Comparison of ENCODE assay signal across 1 cellular context in the genomic region with DNA sequence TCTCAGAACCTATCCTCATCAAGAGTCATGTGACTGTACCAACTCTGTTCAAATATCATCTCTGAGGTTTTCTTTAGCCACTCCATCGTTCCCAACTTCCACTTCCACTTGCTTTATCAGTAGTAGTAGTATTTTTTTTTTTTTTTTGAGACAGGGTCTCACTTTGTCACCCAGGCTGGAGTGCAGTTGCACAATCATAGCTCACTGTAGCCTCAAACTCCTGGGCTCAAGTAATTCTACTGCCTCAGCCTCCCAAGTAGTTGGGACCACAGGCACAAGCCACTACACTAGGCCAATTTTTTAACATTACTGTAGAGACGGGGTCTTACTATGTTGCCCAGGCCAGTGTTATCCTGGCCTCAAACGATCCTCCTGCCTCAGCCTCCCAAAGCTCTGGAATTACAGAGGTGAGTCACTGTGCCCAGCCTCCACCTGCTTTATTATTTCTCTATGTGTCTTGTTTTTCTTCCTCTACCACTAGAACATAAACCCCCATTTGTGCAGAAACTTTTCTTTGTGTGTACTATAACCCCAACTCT.
TF ChIP-seq lines count a peak whose summit lies in the region.

No MANE protein-coding gene starts in this region.

TF ChIP-seq in K562, 482 proteins besides CTCF, POLR2A, EP300 and RAD21:
- TF ChIP-seq XRCC5 (IDR thresholded peaks at IDR 0.05; ENCODE audit: low read depth, low read length) (no peak), ZNF121 (CRISPR knock-in tag; conservative IDR thresholded peaks at IDR 0.05) (peak; percentile 95), KDM1A (IDR thresholded peaks at IDR 0.05) (peak in 1 of 2 experiments; percentile 48; a peak in 1 of 4 replicates), ZNF384 (IDR thresholded peaks at IDR 0.05; ENCODE audit: low read depth, low read length) (0 out of 2 replicates have a peak, but pooled peaks have one; percentile 45), RBM25 (IDR thresholded peaks at IDR 0.05; ENCODE audit: low read depth, low read length, severe bottlenecking) (peak; percentile 66), RBFOX2 (IDR thresholded peaks at IDR 0.05; ENCODE audit: low read depth, low read length) (0 out of 2 replicates have a peak, but pooled peaks have one; percentile 3), CEBPB (tag; IDR thresholded peaks at IDR 0.05) (peak; percentile 81)
- TF ChIP-seq, protein P1, sequence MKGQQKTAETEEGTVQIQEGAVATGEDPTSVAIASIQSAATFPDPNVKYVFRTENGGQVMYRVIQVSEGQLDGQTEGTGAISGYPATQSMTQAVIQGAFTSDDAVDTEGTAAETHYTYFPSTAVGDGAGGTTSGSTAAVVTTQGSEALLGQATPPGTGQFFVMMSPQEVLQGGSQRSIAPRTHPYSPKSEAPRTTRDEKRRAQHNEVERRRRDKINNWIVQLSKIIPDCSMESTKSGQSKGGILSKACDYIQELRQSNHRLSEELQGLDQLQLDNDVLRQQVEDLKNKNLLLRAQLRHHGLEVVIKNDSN (CRISPR knock-in tag; IDR thresholded peaks at IDR 0.05): peak; percentile 34; the same call in 1 of the 2 replicates
- TF ChIP-seq, protein P2, sequence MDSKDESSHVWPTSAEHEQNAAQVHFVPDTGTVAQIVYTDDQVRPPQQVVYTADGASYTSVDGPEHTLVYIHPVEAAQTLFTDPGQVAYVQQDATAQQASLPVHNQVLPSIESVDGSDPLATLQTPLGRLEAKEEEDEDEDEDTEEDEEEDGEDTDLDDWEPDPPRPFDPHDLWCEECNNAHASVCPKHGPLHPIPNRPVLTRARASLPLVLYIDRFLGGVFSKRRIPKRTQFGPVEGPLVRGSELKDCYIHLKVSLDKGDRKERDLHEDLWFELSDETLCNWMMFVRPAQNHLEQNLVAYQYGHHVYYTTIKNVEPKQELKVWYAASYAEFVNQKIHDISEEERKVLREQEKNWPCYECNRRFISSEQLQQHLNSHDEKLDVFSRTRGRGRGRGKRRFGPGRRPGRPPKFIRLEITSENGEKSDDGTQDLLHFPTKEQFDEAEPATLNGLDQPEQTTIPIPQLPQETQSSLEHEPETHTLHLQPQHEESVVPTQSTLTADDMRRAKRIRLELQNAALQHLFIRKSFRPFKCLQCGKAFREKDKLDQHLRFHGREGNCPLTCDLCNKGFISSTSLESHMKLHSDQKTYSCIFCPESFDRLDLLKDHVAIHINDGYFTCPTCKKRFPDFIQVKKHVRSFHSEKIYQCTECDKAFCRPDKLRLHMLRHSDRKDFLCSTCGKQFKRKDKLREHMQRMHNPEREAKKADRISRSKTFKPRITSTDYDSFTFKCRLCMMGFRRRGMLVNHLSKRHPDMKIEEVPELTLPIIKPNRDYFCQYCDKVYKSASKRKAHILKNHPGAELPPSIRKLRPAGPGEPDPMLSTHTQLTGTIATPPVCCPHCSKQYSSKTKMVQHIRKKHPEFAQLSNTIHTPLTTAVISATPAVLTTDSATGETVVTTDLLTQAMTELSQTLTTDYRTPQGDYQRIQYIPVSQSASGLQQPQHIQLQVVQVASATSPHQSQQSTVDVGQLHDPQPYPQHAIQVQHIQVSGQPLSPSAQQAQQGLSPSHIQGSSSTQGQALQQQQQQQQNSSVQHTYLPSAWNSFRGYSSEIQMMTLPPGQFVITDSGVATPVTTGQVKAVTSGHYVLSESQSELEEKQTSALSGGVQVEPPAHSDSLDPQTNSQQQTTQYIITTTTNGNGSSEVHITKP (IDR thresholded peaks at IDR 0.05; ENCODE audit: partially characterized antibody): peak; percentile 32
- TF ChIP-seq, protein P3, sequence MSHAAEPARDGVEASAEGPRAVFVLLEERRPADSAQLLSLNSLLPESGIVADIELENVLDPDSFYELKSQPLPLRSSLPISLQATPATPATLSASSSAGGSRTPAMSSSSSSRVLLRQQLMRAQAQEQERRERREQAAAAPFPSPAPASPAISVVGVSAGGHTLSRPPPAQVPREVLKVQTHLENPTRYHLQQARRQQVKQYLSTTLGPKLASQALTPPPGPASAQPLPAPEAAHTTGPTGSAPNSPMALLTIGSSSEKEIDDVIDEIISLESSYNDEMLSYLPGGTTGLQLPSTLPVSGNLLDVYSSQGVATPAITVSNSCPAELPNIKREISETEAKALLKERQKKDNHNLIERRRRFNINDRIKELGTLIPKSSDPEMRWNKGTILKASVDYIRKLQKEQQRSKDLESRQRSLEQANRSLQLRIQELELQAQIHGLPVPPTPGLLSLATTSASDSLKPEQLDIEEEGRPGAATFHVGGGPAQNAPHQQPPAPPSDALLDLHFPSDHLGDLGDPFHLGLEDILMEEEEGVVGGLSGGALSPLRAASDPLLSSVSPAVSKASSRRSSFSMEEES (CRISPR knock-in tag; IDR thresholded peaks at IDR 0.05): peak; percentile 82
- TF ChIP-seq, protein P4, sequence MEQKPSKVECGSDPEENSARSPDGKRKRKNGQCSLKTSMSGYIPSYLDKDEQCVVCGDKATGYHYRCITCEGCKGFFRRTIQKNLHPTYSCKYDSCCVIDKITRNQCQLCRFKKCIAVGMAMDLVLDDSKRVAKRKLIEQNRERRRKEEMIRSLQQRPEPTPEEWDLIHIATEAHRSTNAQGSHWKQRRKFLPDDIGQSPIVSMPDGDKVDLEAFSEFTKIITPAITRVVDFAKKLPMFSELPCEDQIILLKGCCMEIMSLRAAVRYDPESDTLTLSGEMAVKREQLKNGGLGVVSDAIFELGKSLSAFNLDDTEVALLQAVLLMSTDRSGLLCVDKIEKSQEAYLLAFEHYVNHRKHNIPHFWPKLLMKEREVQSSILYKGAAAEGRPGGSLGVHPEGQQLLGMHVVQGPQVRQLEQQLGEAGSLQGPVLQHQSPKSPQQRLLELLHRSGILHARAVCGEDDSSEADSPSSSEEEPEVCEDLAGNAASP (IDR thresholded peaks at IDR 0.05): no peak
